8 cellular contexts compared by ENCODE assay signal in the genomic region with DNA sequence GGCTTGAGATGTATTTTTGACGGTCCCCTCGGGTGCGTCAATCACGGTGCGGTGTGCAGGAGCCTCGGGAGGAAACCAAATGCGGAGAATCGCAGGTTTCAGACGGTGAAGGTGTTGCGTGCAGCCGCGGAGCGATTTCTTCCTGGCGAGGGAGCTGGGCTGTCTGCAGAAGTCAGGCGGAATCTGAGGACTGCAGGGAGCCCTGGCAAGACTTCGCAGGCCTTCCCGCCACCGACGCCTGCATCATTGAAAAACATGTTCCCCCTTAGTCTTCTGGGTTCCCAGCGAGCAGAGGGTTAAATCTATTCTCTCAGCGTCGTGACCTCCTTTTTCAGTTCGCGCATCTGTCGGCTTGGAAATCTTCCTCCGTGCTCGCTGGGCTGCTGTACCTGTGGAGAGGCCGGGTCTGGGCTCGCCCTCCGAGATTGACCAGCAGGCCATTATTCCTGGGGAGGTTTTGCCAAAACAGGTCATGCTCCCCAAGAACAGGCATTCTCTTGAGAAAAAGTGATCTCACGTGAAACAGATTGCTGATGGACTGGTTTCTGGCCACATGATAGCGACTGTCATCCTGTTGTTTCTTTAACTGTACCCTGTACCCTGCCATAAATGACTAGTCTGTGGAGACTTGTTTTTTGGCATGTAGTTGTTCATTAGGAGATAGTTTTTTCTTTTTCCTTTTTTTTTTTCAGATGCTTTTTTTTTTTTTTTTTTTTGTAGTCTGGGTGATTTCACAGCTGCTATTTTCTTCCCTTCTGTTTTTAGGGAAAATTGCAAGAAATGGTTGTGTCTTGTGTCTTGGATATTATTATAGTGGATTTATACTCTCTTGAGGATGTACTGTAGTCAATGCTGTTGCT. TPM values are rescaled to one million over a fixed set of nuclear protein-coding genes. Genes with fewer than 3 reads are reported as not detected.
DNase-seq lines count a peak whose midpoint lies in the region; ATAC-seq, FAIRE-seq and TF ChIP-seq lines count a peak whose summit lies in the region.

No MANE protein-coding gene starts in this region.

- peak; percentile 23 for DNase-seq in GM12891 (ENCODE audit: insufficient read length, low spot score)
- DNase-seq in WTC11 (ENCODE audit: low spot score) = peak; percentile 51
- peak; percentile 91 for DNase-seq in cerebellar cortex (ENCODE audit: low spot score)
- DNase-seq in lung (ENCODE audit: low spot score) = no peak
- peak in 1 of 2 donors; percentile 68 for DNase-seq in stimulated activated effector memory CD8-positive, alpha-beta T cell treated with anti-CD3 and anti-CD28 coated beads, Interleukin-12 subunit alpha, Interleukin-12 subunit beta, amount 100 ng/mL, for 72 hours (ENCODE audit: low spot score in 2 of 2)

- H3K9me3 Mint-ChIP-seq in WTC11 = no peaks in the 10 kb centered on the region
- H3K9me3 Mint-ChIP-seq in stimulated activated effector memory CD8-positive, alpha-beta T cell treated with anti-CD3 and anti-CD28 coated beads, Interleukin-12 subunit alpha, Interleukin-12 subunit beta, amount 100 ng/mL, for 72 hours = no peaks in the 10 kb centered on the region

- peak; percentile 65 for FAIRE-seq in GM12891 (lab: Jason Lieb, UNC)

- POLR2A ChIA-PET in WTC11 (lab: Charles Lee) = interaction anchor here (0.6 to 1.9 kb wide), 7 partner anchors 12 to 207 kb away, joined by 3 to 7 read pairs (median 5); a partner anchor contains a TSS

- H3K4me2 ChIP-seq in Loucy (ENCODE audit: low read depth, low read length, poor library complexity, severe bottlenecking) = peak overlapping the region; percentile 83

- peaks cover 30% of the 10 kb centered on the region for H3K4me1 Mint-ChIP-seq in WTC11
- peaks cover 58% of the 10 kb centered on the region for H3K4me1 Mint-ChIP-seq in stimulated activated effector memory CD8-positive, alpha-beta T cell treated with anti-CD3 and anti-CD28 coated beads, Interleukin-12 subunit alpha, Interleukin-12 subunit beta, amount 100 ng/mL, for 72 hours

- H2AFZ ChIP-seq in Loucy (ENCODE audit: low read length) = peak overlapping the region; percentile 76

- no peak for TF ChIP-seq CTCF in 22Rv1 (IDR thresholded peaks at IDR 0.05)
- no peak for TF ChIP-seq CTCF in Loucy (conservative IDR thresholded peaks at IDR 0.05; ENCODE audit: low read length)
- no peak for TF ChIP-seq CTCF in WTC11 (IDR thresholded peaks at IDR 0.05)
- no peak for TF ChIP-seq CTCF in lung (IDR thresholded peaks at IDR 0.05; ENCODE audit: control extremely low read depth, extremely low read depth)

- peaks cover 20% of the 10 kb centered on the region for H4K20me1 ChIP-seq in Loucy (ENCODE audit: insufficient read depth, low read length, poor library complexity, severe bottlenecking)

- no peaks in the 10 kb centered on the region for H3K36me3 Mint-ChIP-seq in WTC11
- H3K36me3 Mint-ChIP-seq in stimulated activated effector memory CD8-positive, alpha-beta T cell treated with anti-CD3 and anti-CD28 coated beads, Interleukin-12 subunit alpha, Interleukin-12 subunit beta, amount 100 ng/mL, for 72 hours = peaks cover 11% of the 10 kb centered on the region

- peak overlapping the region; percentile 97 for H3K27ac Mint-ChIP-seq in WTC11
- H3K27ac Mint-ChIP-seq in stimulated activated effector memory CD8-positive, alpha-beta T cell treated with anti-CD3 and anti-CD28 coated beads, Interleukin-12 subunit alpha, Interleukin-12 subunit beta, amount 100 ng/mL, for 72 hours = peak overlapping the region; percentile 87

- WGBS in lung, 2 donors = 3 to 5% methylated on average over 32 of the region's 32 CpGs

- H3F3A ChIP-seq in Loucy (ENCODE audit: low read depth) = no peaks in the 10 kb centered on the region

- TF ChIP-seq POLR2A in GM12891 (IDR thresholded peaks at IDR 0.05; ENCODE audit: low read depth, low read length) = no peak

- H3K27me3 ChIP-seq in Loucy (ENCODE audit: insufficient read depth, low read length, poor library complexity, severe bottlenecking) = no peaks in the 10 kb centered on the region
- H3K27me3 ChIP-seq in lung (ENCODE audit: control insufficient read depth, insufficient read depth) = no peaks in the 10 kb centered on the region

- H3K9me2 ChIP-seq in Loucy (replicated peaks; ENCODE audit: low read depth, low read length) = no peaks in the 10 kb centered on the region

- H3K4me1 ChIP-seq in Loucy (ENCODE audit: insufficient read depth, low read length, poor library complexity, severe bottlenecking) = peaks cover 36% of the 10 kb centered on the region
- peaks cover 0 to 7% of the 10 kb centered on the region in 2 donors for H3K4me1 ChIP-seq in lung (ENCODE audit: control insufficient read depth in 2 of 2, insufficient read depth in 2 of 2, low read length in 2 of 2)

- no peaks in the 10 kb centered on the region for H3K9me3 ChIP-seq in Loucy (ENCODE audit: insufficient read depth, low read depth, low read length)
- H3K9me3 ChIP-seq in lung (ENCODE audit: control insufficient read depth in 2 of 2, insufficient read depth in 1 of 2, low read length in 1 of 2) = no peaks in the 10 kb centered on the region

- peak overlapping the region; percentile 67 for H3K9ac ChIP-seq in Loucy (ENCODE audit: low read depth, low read length, poor library complexity, severe bottlenecking)

- H3K4me3 Mint-ChIP-seq in WTC11 = peak overlapping the region; percentile 97
- H3K4me3 Mint-ChIP-seq in stimulated activated effector memory CD8-positive, alpha-beta T cell treated with anti-CD3 and anti-CD28 coated beads, Interleukin-12 subunit alpha, Interleukin-12 subunit beta, amount 100 ng/mL, for 72 hours = peak overlapping the region; percentile 84

- no peaks in the 10 kb centered on the region for H3K27me3 Mint-ChIP-seq in WTC11 (ENCODE audit: low read depth)

- H3K27ac ChIP-seq in 22Rv1 = peak overlapping the region; percentile 70
- peak overlapping the region in 1 of 2 donors; percentile 81 for H3K27ac ChIP-seq in lung (ENCODE audit: low read depth in 1 of 2, low read length in 1 of 2)

- ATAC-seq in WTC11 (peak; percentile 5), lung (ENCODE audit: insufficient read depth, low FRiP score) (no peak), HG02852 (IDR thresholded peaks at IDR 0.05; ENCODE audit: unreplicated experiment) (no peak)
- ATAC-seq in stimulated activated effector memory CD8-positive, alpha-beta T cell treated with anti-CD3 and anti-CD28 coated beads, Interleukin-12 subunit alpha, Interleukin-12 subunit beta, amount 100 ng/mL, for 72 hours = peak; percentile 59

- H3K79me2 ChIP-seq in Loucy (ENCODE audit: insufficient read depth, low read length) = peaks cover 53% of the 10 kb centered on the region

- H3K36me3 ChIP-seq in Loucy (ENCODE audit: insufficient read depth, low read length) (no peaks in the 10 kb centered on the region), lung (ENCODE audit: control insufficient read depth in 2 of 2, insufficient read depth in 2 of 2, low read length in 2 of 2) (no peaks in the 10 kb centered on the region)

- CTCF ChIA-PET in WTC11 (lab: Charles Lee) = interaction anchor here (0.6 to 2.4 kb wide), 8 partner anchors 22 to 209 kb away, joined by 3 to 23 read pairs (median 5); a partner anchor contains a TSS

- H3K4me3 ChIP-seq in Loucy (ENCODE audit: low read length, poor library complexity, severe bottlenecking) (peak overlapping the region; percentile 77), lung (peak overlapping the region; percentile 67)

TF ChIP-seq in GM12891, 5 proteins besides CTCF, POLR2A, EP300 and RAD21:
- TF ChIP-seq POLR2AphosphoS5 (IDR thresholded peaks at IDR 0.05; ENCODE audit: low read depth, low read length) (no peak), TAF1 (IDR thresholded peaks at IDR 0.05; ENCODE audit: low read depth, low read length) (no peak), POU2F2 (IDR thresholded peaks at IDR 0.05; ENCODE audit: low read depth, low read length) (no peak)

TF ChIP-seq in WTC11, 78 proteins besides CTCF, POLR2A, EP300 and RAD21:
- TF ChIP-seq, protein P1, sequence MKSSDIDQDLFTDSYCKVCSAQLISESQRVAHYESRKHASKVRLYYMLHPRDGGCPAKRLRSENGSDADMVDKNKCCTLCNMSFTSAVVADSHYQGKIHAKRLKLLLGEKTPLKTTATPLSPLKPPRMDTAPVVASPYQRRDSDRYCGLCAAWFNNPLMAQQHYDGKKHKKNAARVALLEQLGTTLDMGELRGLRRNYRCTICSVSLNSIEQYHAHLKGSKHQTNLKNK (CRISPR knock-in tag; IDR thresholded peaks at IDR 0.05) = no peak
- TF ChIP-seq, protein P2, sequence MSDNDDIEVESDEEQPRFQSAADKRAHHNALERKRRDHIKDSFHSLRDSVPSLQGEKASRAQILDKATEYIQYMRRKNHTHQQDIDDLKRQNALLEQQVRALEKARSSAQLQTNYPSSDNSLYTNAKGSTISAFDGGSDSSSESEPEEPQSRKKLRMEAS (CRISPR knock-in tag; IDR thresholded peaks at IDR 0.05) = peak; percentile 49

RNA-seq across cellular contexts. Expression of a gene that starts 0.9 kb away (rescaled TPM):
- 4.6 TPM for polyA plus RNA-seq in GM12891 (2012; ENCODE audit: low read depth, missing spikeins)
- total RNA-seq in WTC11 (2021) = 80.6 to 85.0 TPM (median 81.2 TPM) in 3 replicates
- total RNA-seq in lung = 10 to 100 TPM; 48.7 to 69.0 TPM
- 10 to 100 TPM; 10.4 to 17.9 TPM for polyA plus RNA-seq in lung

Comparison
In these comparisons a context has a peak if more than half of its experiments do, and no peak if none do; other contexts are left out.
1. ATAC-seq: peak in WTC11 (single experiment) and stimulated activated effector memory CD8-positive, alpha-beta T cell treated with anti-CD3 and anti-CD28 coated beads, Interleukin-12 subunit alpha, Interleukin-12 subunit beta, amount 100 ng/mL, for 72 hours (single experiment); none in lung (single experiment) and HG02852 (single experiment).